13 cellular contexts compared by ENCODE assay signal in the genomic region with DNA sequence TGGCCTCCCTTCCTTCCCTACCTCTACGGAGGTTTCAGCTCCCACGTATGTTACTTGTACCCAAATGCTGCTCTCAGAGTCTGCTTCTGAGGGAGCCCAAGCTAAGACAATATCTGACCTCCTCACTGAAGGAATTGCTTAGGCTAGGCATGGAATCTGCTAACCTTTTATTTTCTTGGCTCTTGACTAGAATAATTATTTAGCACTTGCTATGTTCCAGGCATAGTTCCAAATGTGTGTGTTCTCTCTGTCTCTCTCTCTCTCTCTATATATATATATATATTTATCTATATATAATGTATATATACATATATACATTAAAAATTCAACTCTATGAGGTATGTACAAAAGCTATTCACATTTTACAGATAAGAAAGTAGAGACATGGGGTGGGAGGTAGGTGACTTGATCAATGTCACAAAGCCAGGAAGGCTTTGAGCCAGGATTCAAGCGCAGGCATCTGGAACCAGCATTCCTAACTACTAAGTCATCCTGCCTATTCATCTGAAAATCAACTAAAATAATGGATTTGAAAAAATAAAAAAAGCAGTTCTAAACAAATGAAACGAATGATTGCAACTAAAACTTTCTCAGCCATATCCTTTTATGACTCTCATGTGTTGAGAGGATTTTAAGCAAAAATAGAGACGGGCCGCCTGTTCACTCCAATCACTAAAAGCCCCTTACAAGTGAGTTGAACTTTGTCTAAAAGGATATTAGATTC.
A peak's percentile ranks its signal among the peaks of the same experiment; 100 is the strongest.
DNase-seq lines count a peak whose midpoint lies in the region; ATAC-seq, FAIRE-seq and TF ChIP-seq lines count a peak whose summit lies in the region.
"Had no signal": no experiment of that assay in that cellular context is flagged by ENCODE, and none has a peak within 500 bp of the region (broad histone marks: within the 10 kb centered on the region; RNA-seq: fewer than 3 reads in every experiment).

No MANE protein-coding gene starts in this region.

- CTCF ChIA-PET in naive thymus-derived CD4-positive, alpha-beta T cell (lab: Charles Lee) = no interaction called here

- H3K9me3 Mint-ChIP-seq in activated CD4-positive, alpha-beta T cell treated with anti-CD3 and anti-CD28 coated beads, Interleukin-2, amount 10 ng/mL, durations not matched to agents 24 days and 14 days = no peaks in the 10 kb centered on the region
- peaks cover 0 to 12% (median 0%) of the 10 kb centered on the region in 11 donors for H3K9me3 Mint-ChIP-seq in naive thymus-derived CD4-positive, alpha-beta T cell

- H3K36me3 Mint-ChIP-seq in activated CD4-positive, alpha-beta T cell treated with anti-CD3 and anti-CD28 coated beads, Interleukin-2, amount 10 ng/mL, durations not matched to agents 24 days and 14 days (ENCODE audit: low read depth) = no peaks in the 10 kb centered on the region
- no peaks in the 10 kb centered on the region for H3K36me3 Mint-ChIP-seq in naive thymus-derived CD4-positive, alpha-beta T cell

- peak overlapping the region; percentile 80 for H3K4me2 ChIP-seq in keratinocyte (ENCODE audit: control insufficient read depth, extremely low read depth, insufficient read depth, low read depth, low read length)

- H4K20me1 ChIP-seq in keratinocyte (ENCODE audit: control insufficient read depth, extremely low read depth, insufficient read depth, low read length) = no peaks in the 10 kb centered on the region

- H3K4me3 Mint-ChIP-seq in activated CD4-positive, alpha-beta T cell treated with anti-CD3 and anti-CD28 coated beads, Interleukin-2, amount 10 ng/mL, durations not matched to agents 24 days and 14 days = no peak overlapping the region
- H3K4me3 Mint-ChIP-seq in naive thymus-derived CD4-positive, alpha-beta T cell = no peak overlapping the region

- H3K27ac ChIP-seq in keratinocyte (ENCODE audit: control insufficient read depth, insufficient read depth, low read length) (peak overlapping the region; percentile 80), tibial nerve (peak overlapping the region in 3 of 4 donors; percentile 45 to 66 (median 57)), substantia nigra (ENCODE audit: low read depth, low read length, poor library complexity, severe bottlenecking) (no peak overlapping the region)
- H3K27ac ChIP-seq in naive thymus-derived CD4-positive, alpha-beta T cell (ENCODE audit: low read depth, low read length) = no peak overlapping the region

- peak overlapping the region; percentile 80 for H2AFZ ChIP-seq in keratinocyte (ENCODE audit: control insufficient read depth, low read length)

- TF ChIP-seq POLR2A in tibial nerve (IDR thresholded peaks at IDR 0.05) = no peak

- POLR2A ChIA-PET in naive thymus-derived CD4-positive, alpha-beta T cell (lab: Charles Lee) = no interaction called here

- no peaks in the 10 kb centered on the region for H3K36me3 ChIP-seq in keratinocyte (ENCODE audit: control insufficient read depth in 2 of 2, extremely low read depth in 1 of 2, insufficient read depth in 2 of 2, low read length in 2 of 2)
- H3K36me3 ChIP-seq in tibial nerve = no peaks in the 10 kb centered on the region
- no peaks in the 10 kb centered on the region for H3K36me3 ChIP-seq in naive thymus-derived CD4-positive, alpha-beta T cell (ENCODE audit: control insufficient read depth in 2 of 3, insufficient read depth in 3 of 3, low read length in 3 of 3)

- H3K9ac ChIP-seq in keratinocyte (ENCODE audit: control insufficient read depth, extremely low read depth, insufficient read depth, low read length) = peak overlapping the region; percentile 44

- dilution Hi-C loops in keratinocyte (cut with MboI; ENCODE audit: extremely low pct_ligation_motif_present, low sequenced_read_pairs) = no loop called here

- H3K27me3 ChIP-seq in keratinocyte (ENCODE audit: control insufficient read depth, extremely low read depth, insufficient read depth, low read length) (no peaks in the 10 kb centered on the region), tibial nerve (no peaks in the 10 kb centered on the region)
- no peaks in the 10 kb centered on the region for H3K27me3 ChIP-seq in naive thymus-derived CD4-positive, alpha-beta T cell (ENCODE audit: control insufficient read depth in 2 of 2, insufficient read depth in 2 of 2, low read length in 2 of 2)

- no peak overlapping the region for H3K27ac Mint-ChIP-seq in activated CD4-positive, alpha-beta T cell treated with anti-CD3 and anti-CD28 coated beads, Interleukin-2, amount 10 ng/mL, durations not matched to agents 24 days and 14 days
- H3K27ac Mint-ChIP-seq in naive thymus-derived CD4-positive, alpha-beta T cell = no peak overlapping the region

- 15 to 20% methylated on average over 5 to 6 of the region's 6 CpGs for WGBS in tibial nerve, 2 donors

- H3K4me1 ChIP-seq in keratinocyte (ENCODE audit: control insufficient read depth, extremely low read depth, insufficient read depth, low read length) (peaks cover 30% of the 10 kb centered on the region), tibial nerve (peaks cover 0 to 27% (median 0%) of the 10 kb centered on the region in 4 donors)
- H3K4me1 ChIP-seq in naive thymus-derived CD4-positive, alpha-beta T cell (ENCODE audit: control insufficient read depth in 2 of 2, insufficient read depth in 2 of 2, low read length in 2 of 2) = no peaks in the 10 kb centered on the region

- H3K79me2 ChIP-seq in keratinocyte (ENCODE audit: control insufficient read depth, insufficient read depth, low read length) = no peaks in the 10 kb centered on the region

- no peaks in the 10 kb centered on the region for H3K9me3 ChIP-seq in keratinocyte (ENCODE audit: control insufficient read depth, low read depth, low read length)
- H3K9me3 ChIP-seq in tibial nerve = no peaks in the 10 kb centered on the region
- H3K9me3 ChIP-seq in naive thymus-derived CD4-positive, alpha-beta T cell (ENCODE audit: control insufficient read depth in 2 of 3, low read length in 3 of 3) = no peaks in the 10 kb centered on the region

- no peaks in the 10 kb centered on the region for H3K27me3 Mint-ChIP-seq in activated CD4-positive, alpha-beta T cell treated with anti-CD3 and anti-CD28 coated beads, Interleukin-2, amount 10 ng/mL, durations not matched to agents 24 days and 14 days
- H3K27me3 Mint-ChIP-seq in naive thymus-derived CD4-positive, alpha-beta T cell = no peaks in the 10 kb centered on the region

- peak; percentile 73 for FAIRE-seq in keratinocyte (lab: Jason Lieb, UNC)
- FAIRE-seq: GM12878, HepG2 had no signal

- no peak for TF ChIP-seq CTCF in choroid plexus epithelial cell (conservative IDR thresholded peaks at IDR 0.05; ENCODE audit: low read depth, low read length)
- TF ChIP-seq CTCF in keratinocyte (optimal IDR thresholded peaks at IDR 0.05 in 1 of 3, IDR thresholded peaks at IDR 0.05 in 1 of 3, conservative IDR thresholded peaks at IDR 0.05 in 1 of 3; ENCODE audit: extremely low read depth in 1 of 3, insufficient read depth in 2 of 3, low read length in 3 of 3) = no peak
- TF ChIP-seq CTCF in tibial nerve (IDR thresholded peaks at IDR 0.05) = no peak

- DNase-seq in HS-27A (ENCODE audit: low read depth) (peak; percentile 79), choroid plexus epithelial cell (ENCODE audit: low read depth) (peak; percentile 91), keratinocyte (ENCODE audit: low read depth, low spot score) (no peak), tibial nerve (ENCODE audit: low spot score in 2 of 2) (no peak), anterior cingulate cortex (lab: John Stamatoyannopoulos, UW) (no peak), substantia nigra (lab: John Stamatoyannopoulos, UW) (no peak)
- DNase-seq in activated CD4-positive, alpha-beta T cell treated with anti-CD3 and anti-CD28 coated beads, Interleukin-2, amount 10 ng/mL, durations not matched to agents 24 days and 14 days = no peak
- DNase-seq in naive thymus-derived CD4-positive, alpha-beta T cell = no peak
- DNase-seq: effector CD8-positive, alpha-beta T cell; nucleus accumbens; stimulated activated naive CD4-positive, alpha-beta T cell treated with Interleukin-2 at 50 U/mL for 16 hours had no signal

- H3K4me3 ChIP-seq in choroid plexus epithelial cell (ENCODE audit: low read depth, low read length) = no peak overlapping the region
- peak overlapping the region in 2 of 3 experiments; percentile 13 to 27 for H3K4me3 ChIP-seq in keratinocyte (ENCODE audit: control insufficient read depth in 2 of 3, extremely low read depth in 1 of 3, insufficient read depth in 2 of 3, low read depth in 1 of 3, low read length in 3 of 3)
- no peak overlapping the region for H3K4me3 ChIP-seq in tibial nerve
- H3K4me3 ChIP-seq in naive thymus-derived CD4-positive, alpha-beta T cell (ENCODE audit: low read length) = no peak overlapping the region
- H3K4me3 ChIP-seq: GM12878 had no signal

- intact Hi-C loops in activated CD4-positive, alpha-beta T cell treated with anti-CD3 and anti-CD28 coated beads, Interleukin-2, amount 10 ng/mL, durations not matched to agents 24 days and 14 days (cut with micrococcal nuclease) = no loop called here
- intact Hi-C loops in naive thymus-derived CD4-positive, alpha-beta T cell (cut with micrococcal nuclease) = no loop called here

- H3K9me1 ChIP-seq in keratinocyte (ENCODE audit: control insufficient read depth, extremely low read depth, insufficient read depth, low read length) = no peaks in the 10 kb centered on the region

- TF ChIP-seq EP300 in tibial nerve (IDR thresholded peaks at IDR 0.05) = no peak

- H3K4me1 Mint-ChIP-seq in activated CD4-positive, alpha-beta T cell treated with anti-CD3 and anti-CD28 coated beads, Interleukin-2, amount 10 ng/mL, durations not matched to agents 24 days and 14 days = no peaks in the 10 kb centered on the region
- no peaks in the 10 kb centered on the region for H3K4me1 Mint-ChIP-seq in naive thymus-derived CD4-positive, alpha-beta T cell

- ATAC-seq in naive thymus-derived CD4-positive, alpha-beta T cell = no peak
- ATAC-seq: GM12878, HepG2 had no signal

Comparison
In these comparisons a context has a peak if more than half of its experiments do, and no peak if none do; other contexts are left out.
1. DNase-seq: peak in HS-27A (single experiment) and choroid plexus epithelial cell (single experiment); none in keratinocyte (single experiment), tibial nerve (0 of 2), activated CD4-positive, alpha-beta T cell treated with anti-CD3 and anti-CD28 coated beads, Interleukin-2, amount 10 ng/mL, durations not matched to agents 24 days and 14 days (single experiment), anterior cingulate cortex (0 of 58), naive thymus-derived CD4-positive, alpha-beta T cell (0 of 9) and substantia nigra (0 of 49).
2. H3K4me3 ChIP-seq: peak in keratinocyte (2 of 3); none in choroid plexus epithelial cell (single experiment), tibial nerve (0 of 4) and naive thymus-derived CD4-positive, alpha-beta T cell (single experiment).
3. H3K27ac ChIP-seq: peak in keratinocyte (single experiment) and tibial nerve (3 of 4); none in naive thymus-derived CD4-positive, alpha-beta T cell (single experiment) and substantia nigra (single experiment).